ENCODE assay signal across 11 cellular contexts in the genomic region with DNA sequence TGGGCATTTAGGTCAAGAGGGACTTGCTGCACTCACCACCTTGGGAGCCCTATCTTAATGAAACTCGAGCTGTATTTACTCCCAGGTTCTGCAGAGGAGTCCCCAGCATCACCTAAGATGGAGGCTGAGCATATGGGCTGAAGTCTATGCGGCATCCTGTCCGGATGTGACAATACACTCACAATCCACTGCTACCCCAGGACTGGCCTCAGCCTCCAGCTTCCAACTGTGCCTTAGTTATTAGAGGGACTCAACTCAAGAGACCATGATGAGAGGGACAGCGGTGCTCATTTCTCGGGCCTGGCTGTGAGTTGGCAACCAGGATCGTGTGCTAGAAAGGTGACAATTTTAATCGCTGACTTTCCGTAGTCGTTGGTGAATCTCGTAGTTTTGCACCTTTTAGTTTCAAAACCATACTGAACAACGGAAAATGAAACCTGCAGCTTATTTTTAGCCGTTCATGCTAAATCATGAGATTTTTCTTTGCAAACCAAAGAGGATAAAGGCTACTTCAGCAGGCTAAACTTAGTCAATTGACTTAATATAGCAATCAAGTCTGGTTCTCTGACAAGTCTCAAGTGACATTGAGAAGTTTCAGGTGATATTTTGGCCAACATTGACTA. TPM values are rescaled to one million over a fixed set of nuclear protein-coding genes. Genes with fewer than 3 reads are reported as not detected.
A peak's percentile ranks its signal among the peaks of the same experiment; 100 is the strongest.
DNase-seq lines count a peak whose midpoint lies in the region; ATAC-seq and TF ChIP-seq lines count a peak whose summit lies in the region.
"Had no signal": no experiment of that assay in that cellular context is flagged by ENCODE, and none has a peak within 500 bp of the region (broad histone marks: within the 10 kb centered on the region; RNA-seq: fewer than 3 reads in every experiment).

No MANE protein-coding gene starts in this region.

- no peaks in the 10 kb centered on the region for H3K27me3 Mint-ChIP-seq in CD4-positive, alpha-beta memory T cell
- H3K27me3 Mint-ChIP-seq in mesothelial cell of epicardium (ENCODE audit: low read depth): no peaks in the 10 kb centered on the region

- peaks cover 0 to 2% (median 0%) of the 10 kb centered on the region in 8 donors for H3K9me3 Mint-ChIP-seq in CD4-positive, alpha-beta memory T cell
- no peaks in the 10 kb centered on the region for H3K9me3 Mint-ChIP-seq in mesothelial cell of epicardium

- CTCF ChIA-PET in CD4-positive, alpha-beta memory T cell (lab: Charles Lee; ENCODE audit: partially characterized antibody): interaction anchor here (0.7 to 5.6 kb wide), 10 partner anchors 8 to 73 kb away, joined by 3 to 40 read pairs (median 4); no protein-coding TSS in a partner anchor

- H3K27me3 ChIP-seq in CD4-positive, alpha-beta memory T cell (ENCODE audit: insufficient read depth, low read length): no peaks in the 10 kb centered on the region
- H3K27me3 ChIP-seq: MG63, tibial nerve had no signal

- TF ChIP-seq CTCF in coronary artery (IDR thresholded peaks at IDR 0.05) (no peak), mesothelial cell of epicardium (IDR thresholded peaks at IDR 0.05; ENCODE audit: unreplicated experiment) (no peak)

- POLR2A ChIA-PET in CD4-positive, alpha-beta memory T cell (lab: Charles Lee; ENCODE audit: partially characterized antibody): interaction anchor here (0.6 to 11.1 kb wide), 16 partner anchors 9 to 498 kb away, joined by 3 to 196 read pairs (median 4); partner anchors contain the start of gene RASA2

- peak overlapping the region; percentile 33 for H3K27ac ChIP-seq in CD4-positive, alpha-beta memory T cell (ENCODE audit: low read depth, low read length)
- H3K27ac ChIP-seq in coronary artery: peak overlapping the region in 1 of 2 donors; percentile 13

- intact Hi-C loops in CD4-positive, alpha-beta memory T cell (cut with micrococcal nuclease): loop anchor here (10.0 kb wide), 1 partner anchor 185 kb away; no protein-coding TSS in a partner anchor

- H3K4me1 Mint-ChIP-seq in CD4-positive, alpha-beta memory T cell: peaks cover 29 to 47% (median 39%) of the 10 kb centered on the region in 4 donors
- H3K4me1 Mint-ChIP-seq in mesothelial cell of epicardium: peaks cover 24% of the 10 kb centered on the region

- peak overlapping the region; percentile 85 to 97 (median 96) for H3K27ac Mint-ChIP-seq in CD4-positive, alpha-beta memory T cell
- H3K27ac Mint-ChIP-seq in mesothelial cell of epicardium: no peak overlapping the region

- no peaks in the 10 kb centered on the region for H3K9me3 ChIP-seq in CD4-positive, alpha-beta memory T cell (ENCODE audit: control insufficient read depth in 1 of 2, low read length in 2 of 2)
- H3K9me3 ChIP-seq: MG63, tibial nerve had no signal

- H3K36me3 ChIP-seq in CD4-positive, alpha-beta memory T cell (ENCODE audit: insufficient read depth, low read length): no peaks in the 10 kb centered on the region

- peak overlapping the region in 1 of 2 donors; percentile 18 for H3K4me3 ChIP-seq in CD4-positive, alpha-beta memory T cell (ENCODE audit: low read length in 2 of 2)
- no peak overlapping the region for H3K4me3 ChIP-seq in coronary artery
- H3K4me3 ChIP-seq: MG63, tibial nerve had no signal

- TF ChIP-seq POLR2A in GM19099 (IDR thresholded peaks at IDR 0.05; ENCODE audit: extremely low read depth, insufficient read length, low read depth): peak; percentile 61

- DNase-seq in CD4-positive, alpha-beta memory T cell: peak; percentile 30 to 50 (median 44)
- peak; percentile 40 to 48 for DNase-seq in activated CD4-positive, alpha-beta T cell treated with anti-CD3 and anti-CD28 coated beads, Interleukin-2, amount 50 U/mL, for 48 hours
- DNase-seq in coronary artery (ENCODE audit: low spot score) (no peak), NCI-H2029 (lab: John Stamatoyannopoulos, UW) (no peak), mesothelial cell of epicardium (ENCODE audit: low spot score in 2 of 2, unreplicated experiment in 2 of 2) (no peak), EL (no peak)
- DNase-seq: MG63, nucleus accumbens had no signal

- H3K4me3 Mint-ChIP-seq in CD4-positive, alpha-beta memory T cell: peak overlapping the region; percentile 49 to 86 (median 74)
- H3K4me3 Mint-ChIP-seq in mesothelial cell of epicardium: no peak overlapping the region

- peaks cover 51% of the 10 kb centered on the region for H3K4me1 ChIP-seq in CD4-positive, alpha-beta memory T cell (ENCODE audit: insufficient read depth, low read length)

- H3K36me3 Mint-ChIP-seq in CD4-positive, alpha-beta memory T cell: peaks cover 0 to 1% of the 10 kb centered on the region in 2 donors
- peaks cover 20% of the 10 kb centered on the region for H3K36me3 Mint-ChIP-seq in mesothelial cell of epicardium

- ATAC-seq in HG03039 (IDR thresholded peaks at IDR 0.05; ENCODE audit: unreplicated experiment): peak; percentile 35

RNA-seq across cellular contexts. Expression of gene ZBTB38, which starts 11.1 kb away (rescaled TPM):
- total RNA-seq in CD4-positive, alpha-beta memory T cell: 10 to 100 TPM; 86.6 to 87.8 TPM
- polyA plus RNA-seq in CD4-positive, alpha-beta memory T cell: 100 to 1,000 TPM in 1 of 2 donors, 10 to 100 TPM in 1; 44.1 to 103 TPM
- 44.4 to 46.7 TPM (median 46.3 TPM) in 3 replicates for total RNA-seq in mesothelial cell of epicardium

Comparison
In these comparisons a context has a peak if more than half of its experiments do, and no peak if none do; other contexts are left out.
1. DNase-seq: peak in CD4-positive, alpha-beta memory T cell (5 of 5) and activated CD4-positive, alpha-beta T cell treated with anti-CD3 and anti-CD28 coated beads, Interleukin-2, amount 50 U/mL, for 48 hours (2 of 2); none in coronary artery (single experiment), NCI-H2029 (single experiment), mesothelial cell of epicardium (0 of 2) and EL (single experiment).